In the genomic region with DNA sequence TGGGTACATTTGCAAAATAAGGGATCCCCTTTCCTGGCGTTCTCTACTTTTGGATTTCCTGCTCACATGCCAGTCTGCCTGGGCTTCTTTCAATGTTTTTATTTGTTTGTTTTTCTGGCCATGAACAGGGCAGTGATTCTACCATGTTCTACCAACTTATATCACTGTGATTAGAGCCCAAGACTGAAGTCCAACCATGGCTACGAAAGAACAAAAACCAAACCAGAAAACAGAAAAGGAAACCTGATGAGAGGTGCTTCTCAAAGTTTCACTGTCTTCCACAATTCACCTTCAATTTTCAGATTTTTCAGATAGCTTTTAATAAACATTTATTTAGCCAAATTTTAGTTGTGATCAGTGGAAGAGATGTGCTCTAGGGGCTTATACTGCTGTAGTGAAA, we compare ENCODE assay signal across 10 cellular contexts.
"Had no signal": no experiment of that assay in that cellular context is flagged by ENCODE, and none has a peak within 500 bp of the region (broad histone marks: within the 10 kb centered on the region; RNA-seq: fewer than 3 reads in every experiment).

No MANE protein-coding gene starts in this region.

- H3K27ac ChIP-seq: HL-60, KMS-11 had no signal

- H3K4me3 ChIP-seq: K562 had no signal

- DNase-seq: IMR-90, Karpas-422, KBM-7, KG1 had no signal

- H3K36me3 Mint-ChIP-seq: IgD-negative memory B cell had no signal

- H3K27ac Mint-ChIP-seq: IgD-negative memory B cell had no signal

- H3K9ac ChIP-seq: KMS-11 had no signal

- H3K27me3 Mint-ChIP-seq: IgD-negative memory B cell had no signal

- H3K4me3 Mint-ChIP-seq: IgD-negative memory B cell had no signal

- H3K4me2 ChIP-seq: KMS-11 had no signal

- FAIRE-seq: HepG2, HTR-8/SVneo, K562 had no signal

- H3K4me1 Mint-ChIP-seq: IgD-negative memory B cell had no signal

- ATAC-seq: HepG2, K562 had no signal
